11 cellular contexts compared by ENCODE assay signal in genomic region chr9:115691097-115691496, GRCh38.
A peak's percentile ranks its signal among the peaks of the same experiment; 100 is the strongest.
DNase-seq lines count a peak whose midpoint lies in the region; ATAC-seq, FAIRE-seq and TF ChIP-seq lines count a peak whose summit lies in the region.
"Had no signal": no experiment of that assay in that cellular context is flagged by ENCODE, and none has a peak within 500 bp of the region (broad histone marks: within the 10 kb centered on the region; RNA-seq: fewer than 3 reads in every experiment).

No MANE protein-coding gene starts in this region.

- H3K9me3 ChIP-seq in breast epithelium (no peaks in the 10 kb centered on the region), heart right ventricle (no peaks in the 10 kb centered on the region), aorta (ENCODE audit: control insufficient read depth, low read length) (no peaks in the 10 kb centered on the region)

- no peaks in the 10 kb centered on the region for H3K4me1 ChIP-seq in breast epithelium
- H3K4me1 ChIP-seq in heart right ventricle: peaks cover 0 to 10% (median 0%) of the 10 kb centered on the region in 9 donors
- H3K4me1 ChIP-seq in aorta (ENCODE audit: control insufficient read depth in 1 of 2, insufficient read depth in 2 of 2, low read length in 2 of 2): no peaks in the 10 kb centered on the region

- intact Hi-C loops in MCF 10A (cut with micrococcal nuclease) (loop anchor here (1.0 to 10.0 kb wide), 3 partner anchors 19 to 804 kb away; no protein-coding TSS in a partner anchor), breast epithelium (cut with DNase I; ENCODE audit: low total_unique reads) (no loop called here), heart right ventricle (cut with DNase I) (loop anchor here in 1 of 10 donors (10.0 kb wide), 1 partner anchor 974 kb away; no protein-coding TSS in a partner anchor), aorta (cut with DNase I) (loop anchor here (5.0 to 10.0 kb wide), 3 partner anchors 74 to 464 kb away; partner anchors contain the start of gene PAPPA (in 2 of the 2))

- WGBS in heart right ventricle, 2 donors: 73 to 75% methylated on average over 5 of the region's 5 CpGs
- WGBS in aorta, 2 donors: 22 to 28% methylated on average over 5 of the region's 5 CpGs

- peak overlapping the region; percentile 78 for H3K27ac Mint-ChIP-seq in MCF 10A (ENCODE audit: low read depth, unreplicated experiment)

- ATAC-seq in heart right ventricle: peak in 5 of 8 donors; percentile 54 to 85 (median 58)
- ATAC-seq in aorta (ENCODE audit: low FRiP score): peak; percentile 74

- TF ChIP-seq CTCF in MCF 10A (IDR thresholded peaks at IDR 0.05; ENCODE audit: unreplicated experiment) (no peak), breast epithelium (IDR thresholded peaks at IDR 0.05) (no peak), heart right ventricle (IDR thresholded peaks at IDR 0.05) (no peak)

- H3K9me3 Mint-ChIP-seq in MCF 10A (ENCODE audit: unreplicated experiment): peaks cover 8% of the 10 kb centered on the region

- H3K36me3 ChIP-seq in breast epithelium (no peaks in the 10 kb centered on the region), heart right ventricle (no peaks in the 10 kb centered on the region), aorta (ENCODE audit: control insufficient read depth in 1 of 2, insufficient read depth in 2 of 2, low read length in 1 of 2) (no peaks in the 10 kb centered on the region)

- H3K27me3 ChIP-seq in breast epithelium (no peaks in the 10 kb centered on the region), heart right ventricle (peaks cover 0 to 2% (median 0%) of the 10 kb centered on the region in 7 donors), aorta (ENCODE audit: control insufficient read depth in 1 of 2, insufficient read depth in 2 of 2, low read length in 1 of 2) (no peaks in the 10 kb centered on the region)

- BruUV-seq in MCF 10A (replicated peaks; lab: Mats Ljungman, UMichigan): no TSS peak

- H3K4me1 Mint-ChIP-seq in MCF 10A (ENCODE audit: insufficient read depth, unreplicated experiment): peaks cover 41% of the 10 kb centered on the region
- H3K4me1 Mint-ChIP-seq: central memory CD8-positive, alpha-beta T cell had no signal

- no peak overlapping the region for H3K4me3 Mint-ChIP-seq in MCF 10A (ENCODE audit: unreplicated experiment)
- H3K4me3 Mint-ChIP-seq: central memory CD8-positive, alpha-beta T cell had no signal

- no peaks in the 10 kb centered on the region for H3K36me3 Mint-ChIP-seq in MCF 10A (ENCODE audit: insufficient read depth, unreplicated experiment)

- H3K4me3 ChIP-seq in breast epithelium: no peak overlapping the region
- H3K4me3 ChIP-seq in heart right ventricle: no peak overlapping the region
- no peak overlapping the region for H3K4me3 ChIP-seq in aorta (ENCODE audit: low read length in 2 of 2)

- POLR2A ChIA-PET in MCF 10A (lab: Yijun Ruan, JAX): interaction anchor here (0.6 to 1.0 kb wide), 2 partner anchors 18 to 800 kb away, joined by 4 read pairs; no protein-coding TSS in a partner anchor

- H3K27me3 Mint-ChIP-seq in MCF 10A (ENCODE audit: insufficient read depth, unreplicated experiment): no peaks in the 10 kb centered on the region
- H3K27me3 Mint-ChIP-seq: central memory CD8-positive, alpha-beta T cell had no signal

- TF ChIP-seq POLR2A in breast epithelium (IDR thresholded peaks at IDR 0.05): no peak

- H3K27ac ChIP-seq in breast epithelium (no peak overlapping the region), heart right ventricle (peak overlapping the region in 3 of 10 donors; percentile 13 to 72 (median 28)), aorta (ENCODE audit: low read depth in 1 of 2, low read length in 2 of 2) (peak overlapping the region; percentile 57 to 59)

- CTCF ChIA-PET in MCF 10A (lab: Yijun Ruan, JAX): interaction anchor here (1.6 to 6.5 kb wide), 3 partner anchors 20 to 101 kb away, joined by 4 to 62 read pairs (median 5); no protein-coding TSS in a partner anchor

- FAIRE-seq in frontal cortex (lab: Jason Lieb, UNC): no peak
- FAIRE-seq: A204.1 had no signal

- peak; percentile 96 for DNase-seq in MCF 10A (ENCODE audit: unreplicated experiment)
- no peak for DNase-seq in breast epithelium (ENCODE audit: low spot score in 2 of 2)
- peak; percentile 98 for DNase-seq in amniotic epithelial cell (ENCODE audit: low read depth)
- DNase-seq in heart right ventricle: no peak
- no peak for DNase-seq in aorta
- DNase-seq in activated CD8-positive, alpha-beta memory T cell treated with anti-CD3 and anti-CD28 coated beads for 24 hours: no peak
- DNase-seq in midbrain (lab: John Stamatoyannopoulos, UW): no peak
- DNase-seq in frontal cortex (ENCODE audit: low spot score in 2 of 2): no peak
- DNase-seq: NCI-H2029 treated with DMSO at 0.1 percent for 48 hours had no signal

Comparison
In these comparisons a context has a peak if more than half of its experiments do, and no peak if none do; other contexts are left out.
1. DNase-seq: peak in MCF 10A (single experiment) and amniotic epithelial cell (single experiment); none in breast epithelium (0 of 2), heart right ventricle (0 of 2), aorta (0 of 2), activated CD8-positive, alpha-beta memory T cell treated with anti-CD3 and anti-CD28 coated beads for 24 hours (single experiment), midbrain (single experiment) and frontal cortex (0 of 2).
2. H3K27ac ChIP-seq: peak in aorta (2 of 2); none in breast epithelium (0 of 2).